1 cellular context compared by ENCODE assay signal in genomic region chr5:132444841-132445639, GRCh38.
TF ChIP-seq lines count a peak whose summit lies in the region.

No MANE protein-coding gene starts in this region.

TF ChIP-seq in GM23338, 12 proteins besides CTCF, POLR2A, EP300 and RAD21 (continued from another document):
- TF ChIP-seq ZNF462 (CRISPR knock-in tag; IDR thresholded peaks at IDR 0.05) = no peak
